23 cellular contexts compared by ENCODE assay signal in the genomic region with DNA sequence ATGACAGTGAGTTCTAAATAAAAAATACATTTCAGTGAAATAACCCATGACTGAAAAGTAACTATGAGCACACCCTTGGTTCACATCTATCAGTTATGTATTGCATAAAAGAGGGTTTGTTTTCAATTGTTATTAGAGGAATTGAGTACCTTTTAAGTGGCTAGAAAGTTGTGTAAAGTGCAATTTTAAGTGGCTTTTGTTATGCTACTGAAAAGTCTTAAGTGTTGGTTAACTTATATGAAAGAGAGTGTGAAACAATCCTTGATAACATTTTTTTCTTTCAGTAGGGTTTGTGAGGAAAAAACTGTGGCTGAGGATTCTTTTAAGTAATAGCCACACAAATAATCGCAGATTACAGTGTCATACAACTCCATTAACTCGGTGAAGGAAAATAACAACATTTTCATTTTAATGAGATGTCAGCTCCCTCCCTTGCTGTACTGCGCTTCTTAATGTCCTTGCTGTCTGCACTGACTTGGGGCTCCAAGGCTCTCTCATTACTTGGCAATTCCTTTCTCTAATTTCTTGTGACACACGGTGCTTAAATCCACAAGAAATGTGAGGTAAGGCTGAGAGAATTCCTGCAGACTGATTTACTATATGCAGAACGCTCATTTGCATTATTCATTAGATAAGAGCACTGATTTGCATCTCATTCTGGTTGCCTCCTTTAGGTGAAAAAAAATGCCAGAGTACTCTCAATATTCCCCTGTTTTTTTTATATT. TPM values are rescaled to one million over a fixed set of nuclear protein-coding genes. Genes with fewer than 3 reads are reported as not detected.
"Had no signal": no experiment of that assay in that cellular context is flagged by ENCODE, and none has a peak within 500 bp of the region (broad histone marks: within the 10 kb centered on the region; RNA-seq: fewer than 3 reads in every experiment).

No MANE protein-coding gene starts in this region.

- H3K27ac Mint-ChIP-seq: nephron progenitor cell had no signal

- DNase-seq: activated CD4-positive, alpha-beta T cell treated with anti-CD3 and anti-CD28 coated beads, Interleukin-2, amount 50 U/mL, for 1 hour; activated CD8-positive, alpha-beta memory T cell treated with anti-CD3 and anti-CD28 coated beads, Interleukin-2, amount 50 U/mL, for 4 hours; activated effector memory CD4-positive, alpha-beta T cell treated with Interleukin-2 at 50 U/mL for 16 hours; activated naive CD4-positive, alpha-beta T cell treated with anti-CD3 and anti-CD28 coated beads, Interleukin-2, amount 50 U/mL, for 16 hours; activated T-cell treated with anti-CD3 and anti-CD28 coated beads, Interleukin-2, amount 50 U/mL, for 4 hours; dermis blood vessel endothelial cell; effector memory CD4-positive, alpha-beta T cell; esophagus squamous epithelium; islet precursor cell; left colon; nephron progenitor cell; occipital lobe; posterior cingulate gyrus; retina; spleen; stimulated activated CD8-positive, alpha-beta memory T cell treated with anti-CD3 and anti-CD28 coated beads, Interleukin-4, amount 100 ng/mL, for 48 hours; stimulated activated naive CD4-positive, alpha-beta T cell; T1000; upper lobe of right lung had no signal

- H3K9me3 ChIP-seq: esophagus squamous epithelium, spleen, upper lobe of right lung had no signal

- H3K4me1 ChIP-seq: esophagus squamous epithelium, spleen, upper lobe of right lung had no signal

- H3K27me3 ChIP-seq: cardiac muscle cell, esophagus squamous epithelium, spleen had no signal

- H3K4me3 Mint-ChIP-seq: activated T-cell treated with anti-CD3 and anti-CD28 coated beads, Interleukin-2, amount 50 U/mL, for 4 hours; nephron progenitor cell had no signal

- ATAC-seq: activated CD4-positive, CD25-positive, alpha-beta regulatory T cell treated with anti-CD3 and anti-CD28 coated beads, Interleukin-2, amount 50 U/mL, for 24 hours; activated T-cell treated with anti-CD3 and anti-CD28 coated beads, Interleukin-2, amount 50 U/mL, for 4 hours; left colon; upper lobe of right lung had no signal

- H3K27ac ChIP-seq: cardiac muscle cell, esophagus squamous epithelium, spleen, upper lobe of right lung had no signal

- H3K4me3 ChIP-seq: cardiac muscle cell, esophagus squamous epithelium, lung, spleen, upper lobe of right lung had no signal

- H3K36me3 ChIP-seq: cardiac muscle cell, esophagus squamous epithelium, spleen, upper lobe of right lung had no signal

- H3K9me3 Mint-ChIP-seq: activated T-cell treated with anti-CD3 and anti-CD28 coated beads, Interleukin-2, amount 50 U/mL, for 4 hours; nephron progenitor cell had no signal

RNA-seq across cellular contexts. Expression of a gene that starts 40.6 kb away (rescaled TPM):
- total RNA-seq: activated T-cell treated with anti-CD3 and anti-CD28 coated beads, Interleukin-2, amount 50 U/mL, for 4 hours; chondrocyte had no signal
- polyA plus RNA-seq: cardiac muscle cell had no signal
